1 cellular context compared by ENCODE assay signal in genomic region chr17:16380640-16381495, GRCh38.
TF ChIP-seq lines count a peak whose summit lies in the region.

TSS of gene UBB (plus strand) at chr17:16381091. CDS start at chr17:16381908, 817 bp downstream.

TF ChIP-seq in HEK293, 187 proteins besides CTCF, POLR2A, EP300 and RAD21 (continued from another document):
- TF ChIP-seq, protein P1, sequence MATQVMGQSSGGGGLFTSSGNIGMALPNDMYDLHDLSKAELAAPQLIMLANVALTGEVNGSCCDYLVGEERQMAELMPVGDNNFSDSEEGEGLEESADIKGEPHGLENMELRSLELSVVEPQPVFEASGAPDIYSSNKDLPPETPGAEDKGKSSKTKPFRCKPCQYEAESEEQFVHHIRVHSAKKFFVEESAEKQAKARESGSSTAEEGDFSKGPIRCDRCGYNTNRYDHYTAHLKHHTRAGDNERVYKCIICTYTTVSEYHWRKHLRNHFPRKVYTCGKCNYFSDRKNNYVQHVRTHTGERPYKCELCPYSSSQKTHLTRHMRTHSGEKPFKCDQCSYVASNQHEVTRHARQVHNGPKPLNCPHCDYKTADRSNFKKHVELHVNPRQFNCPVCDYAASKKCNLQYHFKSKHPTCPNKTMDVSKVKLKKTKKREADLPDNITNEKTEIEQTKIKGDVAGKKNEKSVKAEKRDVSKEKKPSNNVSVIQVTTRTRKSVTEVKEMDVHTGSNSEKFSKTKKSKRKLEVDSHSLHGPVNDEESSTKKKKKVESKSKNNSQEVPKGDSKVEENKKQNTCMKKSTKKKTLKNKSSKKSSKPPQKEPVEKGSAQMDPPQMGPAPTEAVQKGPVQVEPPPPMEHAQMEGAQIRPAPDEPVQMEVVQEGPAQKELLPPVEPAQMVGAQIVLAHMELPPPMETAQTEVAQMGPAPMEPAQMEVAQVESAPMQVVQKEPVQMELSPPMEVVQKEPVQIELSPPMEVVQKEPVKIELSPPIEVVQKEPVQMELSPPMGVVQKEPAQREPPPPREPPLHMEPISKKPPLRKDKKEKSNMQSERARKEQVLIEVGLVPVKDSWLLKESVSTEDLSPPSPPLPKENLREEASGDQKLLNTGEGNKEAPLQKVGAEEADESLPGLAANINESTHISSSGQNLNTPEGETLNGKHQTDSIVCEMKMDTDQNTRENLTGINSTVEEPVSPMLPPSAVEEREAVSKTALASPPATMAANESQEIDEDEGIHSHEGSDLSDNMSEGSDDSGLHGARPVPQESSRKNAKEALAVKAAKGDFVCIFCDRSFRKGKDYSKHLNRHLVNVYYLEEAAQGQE (tag by site-specific recombination; IDR thresholded peaks at IDR 0.05), result peak; percentile 61
- no peak for TF ChIP-seq ZNF48 (tag by site-specific recombination; IDR thresholded peaks at IDR 0.05)
- TF ChIP-seq SETDB1 (IDR thresholded peaks at IDR 0.05; ENCODE audit: insufficient read length, low read length), result peak; percentile 78
- TF ChIP-seq ZNF202 (tag by site-specific recombination; IDR thresholded peaks at IDR 0.05; ENCODE audit: borderline replicate concordance), result no peak
- peak; percentile 71; the same call in 1 of the 2 replicates for TF ChIP-seq ZNF558 (tag by site-specific recombination; IDR thresholded peaks at IDR 0.05)
- TF ChIP-seq ZNF658 (tag by site-specific recombination; IDR thresholded peaks at IDR 0.05), result no peak
- TF ChIP-seq MEIS1 (CRISPR knock-in tag; IDR thresholded peaks at IDR 0.05; ENCODE audit: borderline replicate concordance), result no peak
- TF ChIP-seq ZNF561 (tag by site-specific recombination; IDR thresholded peaks at IDR 0.05; ENCODE audit: borderline replicate concordance), result peak; percentile 75
- no peak for TF ChIP-seq HOXA7 (CRISPR knock-in tag; IDR thresholded peaks at IDR 0.05; ENCODE audit: borderline replicate concordance)
- TF ChIP-seq ZNF571 (tag by site-specific recombination; IDR thresholded peaks at IDR 0.05), result no peak
- TF ChIP-seq, protein P2, sequence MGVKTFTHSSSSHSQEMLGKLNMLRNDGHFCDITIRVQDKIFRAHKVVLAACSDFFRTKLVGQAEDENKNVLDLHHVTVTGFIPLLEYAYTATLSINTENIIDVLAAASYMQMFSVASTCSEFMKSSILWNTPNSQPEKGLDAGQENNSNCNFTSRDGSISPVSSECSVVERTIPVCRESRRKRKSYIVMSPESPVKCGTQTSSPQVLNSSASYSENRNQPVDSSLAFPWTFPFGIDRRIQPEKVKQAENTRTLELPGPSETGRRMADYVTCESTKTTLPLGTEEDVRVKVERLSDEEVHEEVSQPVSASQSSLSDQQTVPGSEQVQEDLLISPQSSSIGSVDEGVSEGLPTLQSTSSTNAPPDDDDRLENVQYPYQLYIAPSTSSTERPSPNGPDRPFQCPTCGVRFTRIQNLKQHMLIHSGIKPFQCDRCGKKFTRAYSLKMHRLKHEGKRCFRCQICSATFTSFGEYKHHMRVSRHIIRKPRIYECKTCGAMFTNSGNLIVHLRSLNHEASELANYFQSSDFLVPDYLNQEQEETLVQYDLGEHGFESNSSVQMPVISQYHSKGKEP (tag by site-specific recombination; IDR thresholded peaks at IDR 0.05), result peak; percentile 86; the same call in 1 of the 2 replicates
- peak; percentile 90 for TF ChIP-seq ZNF610 (tag by site-specific recombination; IDR thresholded peaks at IDR 0.05; ENCODE audit: borderline replicate concordance)
- no peak for TF ChIP-seq ZNF404 (tag by site-specific recombination; IDR thresholded peaks at IDR 0.05)
- TF ChIP-seq, protein P3, sequence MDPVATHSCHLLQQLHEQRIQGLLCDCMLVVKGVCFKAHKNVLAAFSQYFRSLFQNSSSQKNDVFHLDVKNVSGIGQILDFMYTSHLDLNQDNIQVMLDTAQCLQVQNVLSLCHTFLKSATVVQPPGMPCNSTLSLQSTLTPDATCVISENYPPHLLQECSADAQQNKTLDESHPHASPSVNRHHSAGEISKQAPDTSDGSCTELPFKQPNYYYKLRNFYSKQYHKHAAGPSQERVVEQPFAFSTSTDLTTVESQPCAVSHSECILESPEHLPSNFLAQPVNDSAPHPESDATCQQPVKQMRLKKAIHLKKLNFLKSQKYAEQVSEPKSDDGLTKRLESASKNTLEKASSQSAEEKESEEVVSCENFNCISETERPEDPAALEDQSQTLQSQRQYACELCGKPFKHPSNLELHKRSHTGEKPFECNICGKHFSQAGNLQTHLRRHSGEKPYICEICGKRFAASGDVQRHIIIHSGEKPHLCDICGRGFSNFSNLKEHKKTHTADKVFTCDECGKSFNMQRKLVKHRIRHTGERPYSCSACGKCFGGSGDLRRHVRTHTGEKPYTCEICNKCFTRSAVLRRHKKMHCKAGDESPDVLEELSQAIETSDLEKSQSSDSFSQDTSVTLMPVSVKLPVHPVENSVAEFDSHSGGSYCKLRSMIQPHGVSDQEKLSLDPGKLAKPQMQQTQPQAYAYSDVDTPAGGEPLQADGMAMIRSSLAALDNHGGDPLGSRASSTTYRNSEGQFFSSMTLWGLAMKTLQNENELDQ (tag by site-specific recombination; IDR thresholded peaks at IDR 0.05; ENCODE audit: low read depth), result no peak
- no peak for TF ChIP-seq ZFP37 (tag by site-specific recombination; IDR thresholded peaks at IDR 0.05)
- TF ChIP-seq ZNF501 (tag by site-specific recombination; IDR thresholded peaks at IDR 0.05), result peak; percentile 93
- TF ChIP-seq ZNF639 (tag by site-specific recombination; IDR thresholded peaks at IDR 0.05), result peak; percentile 98
- TF ChIP-seq MZF1 (tag by site-specific recombination; IDR thresholded peaks at IDR 0.05; ENCODE audit: borderline replicate concordance), result no peak
- TF ChIP-seq, protein P4, sequence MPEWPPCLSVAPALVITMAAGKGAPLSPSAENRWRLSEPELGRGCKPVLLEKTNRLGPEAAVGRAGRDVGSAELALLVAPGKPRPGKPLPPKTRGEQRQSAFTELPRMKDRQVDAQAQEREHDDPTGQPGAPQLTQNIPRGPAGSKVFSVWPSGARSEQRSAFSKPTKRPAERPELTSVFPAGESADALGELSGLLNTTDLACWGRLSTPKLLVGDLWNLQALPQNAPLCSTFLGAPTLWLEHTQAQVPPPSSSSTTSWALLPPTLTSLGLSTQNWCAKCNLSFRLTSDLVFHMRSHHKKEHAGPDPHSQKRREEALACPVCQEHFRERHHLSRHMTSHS (tag by site-specific recombination; IDR thresholded peaks at IDR 0.05), result no peak
- peak; percentile 96 for TF ChIP-seq ZNF24 (tag by site-specific recombination; IDR thresholded peaks at IDR 0.05)
- TF ChIP-seq, protein P5, sequence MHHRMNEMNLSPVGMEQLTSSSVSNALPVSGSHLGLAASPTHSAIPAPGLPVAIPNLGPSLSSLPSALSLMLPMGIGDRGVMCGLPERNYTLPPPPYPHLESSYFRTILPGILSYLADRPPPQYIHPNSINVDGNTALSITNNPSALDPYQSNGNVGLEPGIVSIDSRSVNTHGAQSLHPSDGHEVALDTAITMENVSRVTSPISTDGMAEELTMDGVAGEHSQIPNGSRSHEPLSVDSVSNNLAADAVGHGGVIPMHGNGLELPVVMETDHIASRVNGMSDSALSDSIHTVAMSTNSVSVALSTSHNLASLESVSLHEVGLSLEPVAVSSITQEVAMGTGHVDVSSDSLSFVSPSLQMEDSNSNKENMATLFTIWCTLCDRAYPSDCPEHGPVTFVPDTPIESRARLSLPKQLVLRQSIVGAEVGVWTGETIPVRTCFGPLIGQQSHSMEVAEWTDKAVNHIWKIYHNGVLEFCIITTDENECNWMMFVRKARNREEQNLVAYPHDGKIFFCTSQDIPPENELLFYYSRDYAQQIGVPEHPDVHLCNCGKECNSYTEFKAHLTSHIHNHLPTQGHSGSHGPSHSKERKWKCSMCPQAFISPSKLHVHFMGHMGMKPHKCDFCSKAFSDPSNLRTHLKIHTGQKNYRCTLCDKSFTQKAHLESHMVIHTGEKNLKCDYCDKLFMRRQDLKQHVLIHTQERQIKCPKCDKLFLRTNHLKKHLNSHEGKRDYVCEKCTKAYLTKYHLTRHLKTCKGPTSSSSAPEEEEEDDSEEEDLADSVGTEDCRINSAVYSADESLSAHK (tag by site-specific recombination; IDR thresholded peaks at IDR 0.05), result peak; percentile 80
- no peak for TF ChIP-seq ZNF18 (tag by site-specific recombination; IDR thresholded peaks at IDR 0.05)
